8 cellular contexts compared by ENCODE assay signal in genomic region chr11:76588455-76589325, GRCh38.
DNase-seq lines count a peak whose midpoint lies in the region; ATAC-seq, FAIRE-seq and TF ChIP-seq lines count a peak whose summit lies in the region.

No MANE protein-coding gene starts in this region.

- no peaks in the 10 kb centered on the region for H3K79me2 ChIP-seq in K562 (ENCODE audit: control insufficient read depth, insufficient read depth, low read length)

- H3K4me1 Mint-ChIP-seq in stimulated activated naive CD8-positive, alpha-beta T cell treated with anti-CD3 and anti-CD28 coated beads, Interleukin-15, amount 100 ng/mL, for 72 hours = peaks cover 61% of the 10 kb centered on the region

- H2AFZ ChIP-seq in K562 (ENCODE audit: low read depth, low read length) = peak overlapping the region; percentile 41

- no peak for TF ChIP-seq CTCF in Panc1 (IDR thresholded peaks at IDR 0.05)
- no peak for TF ChIP-seq CTCF in K562 (IDR thresholded peaks at IDR 0.05 in 2 of 3, conservative IDR thresholded peaks at IDR 0.05 in 1 of 3; ENCODE audit: insufficient read depth in 2 of 3, low read depth in 1 of 3, low read length in 3 of 3)

- H3K27me3 Mint-ChIP-seq in stimulated activated naive CD8-positive, alpha-beta T cell treated with anti-CD3 and anti-CD28 coated beads, Interleukin-15, amount 100 ng/mL, for 72 hours = peaks cover 28% of the 10 kb centered on the region

- TF ChIP-seq RAD21 in K562 (CRISPR knock-in tag; conservative IDR thresholded peaks at IDR 0.05 in 1 of 2, IDR thresholded peaks at IDR 0.05 in 1 of 2) = no peak

- H3K4me1 ChIP-seq in Panc1 (ENCODE audit: control insufficient read depth, insufficient read depth, low read length) = no peaks in the 10 kb centered on the region
- H3K4me1 ChIP-seq in K562 (replicated peaks in 1 of 2; ENCODE audit: control insufficient read depth in 2 of 2, insufficient read depth in 2 of 2, low read length in 2 of 2) = peaks cover 0 to 9% of the 10 kb centered on the region in 2 experiments; a peak in 1 of 5 replicates

- H4K20me1 ChIP-seq in K562 (replicated peaks; ENCODE audit: control insufficient read depth, insufficient read depth, low read length) = no peaks in the 10 kb centered on the region

- FAIRE-seq in K562 (lab: Jason Lieb, UNC) = no peak

- in situ Hi-C loops in Panc1 (cut with HindIII; ENCODE audit: low pct_unique_long_range_greater_than_20kb, low sequenced_read_pairs) (no loop called here), K562 (cut with MboI) (no loop called here)

- H3K27ac Mint-ChIP-seq in stimulated activated naive CD8-positive, alpha-beta T cell treated with anti-CD3 and anti-CD28 coated beads, Interleukin-15, amount 100 ng/mL, for 72 hours = peak overlapping the region; percentile 96 to 98

- POLR2A ChIA-PET in Panc1 (lab: Charles Lee) = no interaction called here
- POLR2A ChIA-PET in K562 (lab: Yijun Ruan, JAX) = interaction anchor here (0.6 to 1.1 kb wide), 3 partner anchors 10 to 184 kb away, joined by 3 to 4 read pairs (median 3); no protein-coding TSS in a partner anchor

- H3K4me2 ChIP-seq in K562 (ENCODE audit: insufficient read depth, low read length) = no peak overlapping the region

- peak overlapping the region; percentile 0 to 69 for H3K4me3 Mint-ChIP-seq in stimulated activated naive CD8-positive, alpha-beta T cell treated with anti-CD3 and anti-CD28 coated beads, Interleukin-15, amount 100 ng/mL, for 72 hours

- no peak for TF ChIP-seq EP300 in K562 (IDR thresholded peaks at IDR 0.05; ENCODE audit: low read length)

- H3K27ac ChIP-seq in Panc1 (ENCODE audit: low read length) (no peak overlapping the region), K562 (ENCODE audit: extremely low read depth, low read depth, low read length) (no peak overlapping the region)

- BruUV-seq in Panc1 (replicated peaks; lab: Mats Ljungman, UMichigan) (no TSS peak), K562 (replicated peaks; lab: Mats Ljungman, UMichigan) (no TSS peak)

- no peaks in the 10 kb centered on the region for H3K9me3 ChIP-seq in Panc1 (ENCODE audit: control insufficient read depth, insufficient read depth, low read depth, low read length)
- H3K9me3 ChIP-seq in K562 (replicated peaks; ENCODE audit: control insufficient read depth, insufficient read depth, low read depth, low read length) = no peaks in the 10 kb centered on the region

- CTCF ChIA-PET in Panc1 (lab: Charles Lee) (no interaction called here), K562 (lab: Yijun Ruan, JAX; ENCODE audit: low intra/inter-chr PET ratio) (no interaction called here)

- H3K4me3 ChIP-seq in Panc1 (ENCODE audit: low read depth in 2 of 2, low read length in 2 of 2) (no peak overlapping the region), K562 (no peak overlapping the region)

- ATAC-seq in Panc1 = peak; percentile 55
- peak; percentile 77 for ATAC-seq in K562
- peak; percentile 92 for ATAC-seq in stimulated activated naive CD8-positive, alpha-beta T cell treated with anti-CD3 and anti-CD28 coated beads, Interleukin-15, amount 100 ng/mL, for 72 hours
- no peak for ATAC-seq in HG03460 (IDR thresholded peaks at IDR 0.05; ENCODE audit: unreplicated experiment)
- no peak for ATAC-seq in GM19035 (IDR thresholded peaks at IDR 0.05; ENCODE audit: unreplicated experiment)

- H3K27me3 ChIP-seq in Panc1 (ENCODE audit: control insufficient read depth, insufficient read depth, low read length) (no peaks in the 10 kb centered on the region), K562 (ENCODE audit: control insufficient read depth in 2 of 2, insufficient read depth in 2 of 2, low read length in 2 of 2) (peaks cover 0 to 18% of the 10 kb centered on the region in 2 experiments; a peak in 2 of 5 replicates)

- no peaks in the 10 kb centered on the region for H3K9me1 ChIP-seq in K562 (ENCODE audit: control insufficient read depth, insufficient read depth, low read length)

- no peaks in the 10 kb centered on the region for H3K36me3 ChIP-seq in Panc1 (ENCODE audit: control insufficient read depth, insufficient read depth, low read length)
- H3K36me3 ChIP-seq in K562 (ENCODE audit: control insufficient read depth, insufficient read depth, low read length) = no peaks in the 10 kb centered on the region

- intact Hi-C loops in Panc1 (cut with micrococcal nuclease; ENCODE audit: unreplicated experiment) (no loop called here), K562 (cut with micrococcal nuclease) (no loop called here)

- DNase-seq in Panc1 (ENCODE audit: low read depth, low spot score) (no peak), K562 (ENCODE audit: extremely low read depth in 1 of 4, low spot score in 3 of 4) (peak in 2 of 4 experiments; percentile 9 to 20), lung microvascular endothelial cell (ENCODE audit: low read depth in 2 of 2) (peak; percentile 91 to 98), superior temporal gyrus (ENCODE audit: extremely low spot score) (no peak), NCI-H2029 treated with DMSO at 0.1 percent for 48 hours (lab: John Stamatoyannopoulos, UW) (no peak)
- DNase-seq in stimulated activated naive CD8-positive, alpha-beta T cell treated with anti-CD3 and anti-CD28 coated beads, Interleukin-15, amount 100 ng/mL, for 72 hours = peak; percentile 52 to 81

- peaks cover 0 to 5% of the 10 kb centered on the region in 2 donors for H3K9me3 Mint-ChIP-seq in stimulated activated naive CD8-positive, alpha-beta T cell treated with anti-CD3 and anti-CD28 coated beads, Interleukin-15, amount 100 ng/mL, for 72 hours

- H3K9ac ChIP-seq in K562 (ENCODE audit: insufficient read depth in 1 of 2, low read depth in 2 of 2, low read length in 2 of 2) = no peak overlapping the region

- 39% methylated on average over 23 of the region's 25 CpGs for WGBS in K562 (ENCODE audit: insufficient coverage, low coverage, missing lambda C conversion rate)

- TF ChIP-seq POLR2A in K562 (conservative IDR thresholded peaks at IDR 0.05) = no peak

TF ChIP-seq in K562, 482 proteins besides CTCF, POLR2A, EP300 and RAD21 (continues in another document):
- TF ChIP-seq, protein P1, sequence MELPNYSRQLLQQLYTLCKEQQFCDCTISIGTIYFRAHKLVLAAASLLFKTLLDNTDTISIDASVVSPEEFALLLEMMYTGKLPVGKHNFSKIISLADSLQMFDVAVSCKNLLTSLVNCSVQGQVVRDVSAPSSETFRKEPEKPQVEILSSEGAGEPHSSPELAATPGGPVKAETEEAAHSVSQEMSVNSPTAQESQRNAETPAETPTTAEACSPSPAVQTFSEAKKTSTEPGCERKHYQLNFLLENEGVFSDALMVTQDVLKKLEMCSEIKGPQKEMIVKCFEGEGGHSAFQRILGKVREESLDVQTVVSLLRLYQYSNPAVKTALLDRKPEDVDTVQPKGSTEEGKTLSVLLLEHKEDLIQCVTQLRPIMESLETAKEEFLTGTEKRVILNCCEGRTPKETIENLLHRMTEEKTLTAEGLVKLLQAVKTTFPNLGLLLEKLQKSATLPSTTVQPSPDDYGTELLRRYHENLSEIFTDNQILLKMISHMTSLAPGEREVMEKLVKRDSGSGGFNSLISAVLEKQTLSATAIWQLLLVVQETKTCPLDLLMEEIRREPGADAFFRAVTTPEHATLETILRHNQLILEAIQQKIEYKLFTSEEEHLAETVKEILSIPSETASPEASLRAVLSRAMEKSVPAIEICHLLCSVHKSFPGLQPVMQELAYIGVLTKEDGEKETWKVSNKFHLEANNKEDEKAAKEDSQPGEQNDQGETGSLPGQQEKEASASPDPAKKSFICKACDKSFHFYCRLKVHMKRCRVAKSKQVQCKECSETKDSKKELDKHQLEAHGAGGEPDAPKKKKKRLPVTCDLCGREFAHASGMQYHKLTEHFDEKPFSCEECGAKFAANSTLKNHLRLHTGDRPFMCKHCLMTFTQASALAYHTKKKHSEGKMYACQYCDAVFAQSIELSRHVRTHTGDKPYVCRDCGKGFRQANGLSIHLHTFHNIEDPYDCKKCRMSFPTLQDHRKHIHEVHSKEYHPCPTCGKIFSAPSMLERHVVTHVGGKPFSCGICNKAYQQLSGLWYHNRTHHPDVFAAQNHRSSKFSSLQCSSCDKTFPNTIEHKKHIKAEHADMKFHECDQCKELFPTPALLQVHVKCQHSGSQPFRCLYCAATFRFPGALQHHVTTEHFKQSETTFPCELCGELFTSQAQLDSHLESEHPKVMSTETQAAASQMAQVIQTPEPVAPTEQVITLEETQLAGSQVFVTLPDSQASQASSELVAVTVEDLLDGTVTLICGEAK (IDR thresholded peaks at IDR 0.05) = peak; percentile 86
- TF ChIP-seq, protein P1 (CRISPR knock-in tag; IDR thresholded peaks at IDR 0.05) = peak; percentile 86
- TF ChIP-seq HDGF (IDR thresholded peaks at IDR 0.05) = no peak
- no peak for TF ChIP-seq ZNF830 (CRISPR knock-in tag; IDR thresholded peaks at IDR 0.05)

Comparison
In these comparisons a context has a peak if more than half of its experiments do, and no peak if none do; other contexts are left out.
1. ATAC-seq: peak in Panc1 (single experiment), K562 (single experiment) and stimulated activated naive CD8-positive, alpha-beta T cell treated with anti-CD3 and anti-CD28 coated beads, Interleukin-15, amount 100 ng/mL, for 72 hours (single experiment); none in HG03460 (single experiment) and GM19035 (single experiment).
2. DNase-seq: peak in lung microvascular endothelial cell (2 of 2) and stimulated activated naive CD8-positive, alpha-beta T cell treated with anti-CD3 and anti-CD28 coated beads, Interleukin-15, amount 100 ng/mL, for 72 hours (2 of 2); none in Panc1 (single experiment), superior temporal gyrus (single experiment) and NCI-H2029 treated with DMSO at 0.1 percent for 48 hours (single experiment).